Comparison of ENCODE assay signal across 25 cellular contexts in the genomic region with DNA sequence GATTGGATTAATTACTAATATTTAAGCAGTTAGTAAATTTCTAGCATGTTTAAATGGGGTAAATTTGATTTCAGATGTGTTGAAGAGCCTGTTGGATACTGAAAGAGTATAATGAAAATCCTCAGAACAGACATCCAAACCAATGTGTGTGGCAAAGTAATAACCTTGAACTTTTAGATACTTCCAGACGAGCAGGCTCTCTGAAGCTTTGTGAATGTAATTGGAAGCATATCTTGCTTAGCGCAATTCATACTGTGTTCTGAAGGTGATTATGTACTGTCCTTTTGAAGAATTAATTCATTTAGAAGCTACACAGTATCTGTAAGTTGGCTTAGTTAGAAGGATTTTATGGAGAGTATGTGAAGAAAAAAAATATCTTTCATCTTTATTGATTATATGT.
"Had no signal": no experiment of that assay in that cellular context is flagged by ENCODE, and none has a peak within 500 bp of the region (broad histone marks: within the 10 kb centered on the region; RNA-seq: fewer than 3 reads in every experiment).

No MANE protein-coding gene starts in this region.

- H3K27me3 ChIP-seq: SJCRH30 had no signal

- DNase-seq: MV-4-11, NCI-H1048, NCI-H1105, NCI-H1417 treated with DMSO at 0.1 percent for 48 hours, NCI-H146, NCI-H1694 treated with DMSO at 0.1 percent for 48 hours, NCI-H2029, NCI-H2081 treated with DMSO at 0.1 percent for 48 hours, NCI-H2171, NCI-H226, NCI-H446, NCI-H510A, NCI-H524 treated with DMSO at 0.1 percent for 48 hours, NCI-H69, NCI-H774, RPMI8226, SHP77 treated with DMSO at 0.1 percent for 48 hours, SJCRH30 had no signal

- H3K27ac Mint-ChIP-seq: IgD-negative memory B cell had no signal

- H3K27ac ChIP-seq: HL-60, KMS-11, SJCRH30 had no signal

- H3K4me3 ChIP-seq: K562, SJCRH30 had no signal

- H3K9ac ChIP-seq: KMS-11 had no signal

- H3K4me1 ChIP-seq: SJCRH30 had no signal

- H3K9me3 ChIP-seq: SJCRH30 had no signal

- H3K9me3 Mint-ChIP-seq: IgD-negative memory B cell had no signal

- ATAC-seq: K562, SK-N-SH treated with all-trans-retinoic acid at 6 μM for 48 hours had no signal

- FAIRE-seq: HTR-8/SVneo, K562, RCC 7860 had no signal

- H3K27me3 Mint-ChIP-seq: IgD-negative memory B cell had no signal

- H3K4me3 Mint-ChIP-seq: IgD-negative memory B cell had no signal
